1 cellular context compared by ENCODE assay signal in genomic region chr2:75559633-75560021, GRCh38.
TF ChIP-seq lines count a peak whose summit lies in the region.

No MANE protein-coding gene starts in this region.

TF ChIP-seq in IMR-90, 13 proteins besides CTCF, POLR2A, EP300 and RAD21 (continued from another document):
- TF ChIP-seq, protein P1, sequence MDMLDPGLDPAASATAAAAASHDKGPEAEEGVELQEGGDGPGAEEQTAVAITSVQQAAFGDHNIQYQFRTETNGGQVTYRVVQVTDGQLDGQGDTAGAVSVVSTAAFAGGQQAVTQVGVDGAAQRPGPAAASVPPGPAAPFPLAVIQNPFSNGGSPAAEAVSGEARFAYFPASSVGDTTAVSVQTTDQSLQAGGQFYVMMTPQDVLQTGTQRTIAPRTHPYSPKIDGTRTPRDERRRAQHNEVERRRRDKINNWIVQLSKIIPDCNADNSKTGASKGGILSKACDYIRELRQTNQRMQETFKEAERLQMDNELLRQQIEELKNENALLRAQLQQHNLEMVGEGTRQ (IDR thresholded peaks at IDR 0.05; ENCODE audit: low read depth, low read length) = no peak
- TF ChIP-seq NFE2L2 (IDR thresholded peaks at IDR 0.05; ENCODE audit: low read depth, low read length) (no peak), RFX5 (IDR thresholded peaks at IDR 0.05; ENCODE audit: low read depth, low read length) (no peak), RCOR1 (IDR thresholded peaks at IDR 0.05; ENCODE audit: insufficient replicate concordance, low read length) (no peak), MXI1 (IDR thresholded peaks at IDR 0.05; ENCODE audit: borderline replicate concordance, low read depth, low read length) (no peak), SMC3 (IDR thresholded peaks at IDR 0.05; ENCODE audit: low read depth, low read length) (no peak), MAZ (IDR thresholded peaks at IDR 0.05; ENCODE audit: borderline replicate concordance, low read depth, low read length) (no peak), FOS (IDR thresholded peaks at IDR 0.05; ENCODE audit: low read depth, low read length) (no peak), MAFK (IDR thresholded peaks at IDR 0.05; ENCODE audit: low read depth, low read length) (no peak)
- TF ChIP-seq, protein P2, sequence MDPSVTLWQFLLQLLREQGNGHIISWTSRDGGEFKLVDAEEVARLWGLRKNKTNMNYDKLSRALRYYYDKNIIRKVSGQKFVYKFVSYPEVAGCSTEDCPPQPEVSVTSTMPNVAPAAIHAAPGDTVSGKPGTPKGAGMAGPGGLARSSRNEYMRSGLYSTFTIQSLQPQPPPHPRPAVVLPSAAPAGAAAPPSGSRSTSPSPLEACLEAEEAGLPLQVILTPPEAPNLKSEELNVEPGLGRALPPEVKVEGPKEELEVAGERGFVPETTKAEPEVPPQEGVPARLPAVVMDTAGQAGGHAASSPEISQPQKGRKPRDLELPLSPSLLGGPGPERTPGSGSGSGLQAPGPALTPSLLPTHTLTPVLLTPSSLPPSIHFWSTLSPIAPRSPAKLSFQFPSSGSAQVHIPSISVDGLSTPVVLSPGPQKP (IDR thresholded peaks at IDR 0.05; ENCODE audit: borderline replicate concordance, low read depth, low read length) = no peak
